Comparison of ENCODE assay signal across 9 cellular contexts in the genomic region with DNA sequence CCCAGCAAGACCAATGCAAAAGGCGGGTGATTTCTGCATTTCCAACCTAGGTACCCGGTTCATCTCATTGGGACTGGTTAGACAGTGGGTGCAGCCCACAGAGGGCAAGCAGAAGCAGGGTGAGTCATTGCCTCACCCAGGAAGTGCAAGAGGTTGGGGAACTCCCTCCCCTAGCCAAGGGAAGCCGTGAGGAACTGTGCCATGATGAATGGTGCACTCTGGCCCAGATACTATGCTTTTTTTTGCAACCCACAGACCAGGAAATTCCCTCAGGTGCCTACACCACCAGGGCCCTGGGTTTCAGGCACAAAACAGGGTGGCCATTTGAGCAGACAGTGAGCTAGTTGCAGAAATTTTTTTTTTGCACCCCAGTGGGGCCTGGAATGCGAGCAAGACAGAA.
A peak's percentile ranks its signal among the peaks of the same experiment; 100 is the strongest.
DNase-seq lines count a peak whose midpoint lies in the region; ATAC-seq, FAIRE-seq and TF ChIP-seq lines count a peak whose summit lies in the region.
"Had no signal": no experiment of that assay in that cellular context is flagged by ENCODE, and none has a peak within 500 bp of the region (broad histone marks: within the 10 kb centered on the region; RNA-seq: fewer than 3 reads in every experiment).

No MANE protein-coding gene starts in this region.

- TF ChIP-seq CTCF in GM12878 (IDR thresholded peaks at IDR 0.05 in 2 of 3, conservative IDR thresholded peaks at IDR 0.05 in 1 of 3; ENCODE audit: control insufficient read depth in 2 of 3, extremely low read depth in 1 of 3, insufficient read depth in 1 of 3, low read depth in 3 of 3, low read length in 3 of 3) (no peak), hepatocyte (IDR thresholded peaks at IDR 0.05; ENCODE audit: poor library complexity) (no peak)

- CTCF ChIA-PET in GM12878 (lab: Yijun Ruan, JAX): interaction anchor here (0.7 to 1.3 kb wide), 5 partner anchors 9 to 384 kb away, joined by 3 to 4 read pairs (median 3); no protein-coding TSS in a partner anchor

- peak; percentile 18; the same call in 1 of the 2 replicates for TF ChIP-seq RAD21 in GM12878 (IDR thresholded peaks at IDR 0.05; ENCODE audit: insufficient read depth, low read depth, low read length)

- peaks cover 14% of the 10 kb centered on the region for H3K4me1 Mint-ChIP-seq in stimulated activated naive CD8-positive, alpha-beta T cell treated with anti-CD3 and anti-CD28 coated beads, Interleukin-15, amount 100 ng/mL, for 72 hours

- FAIRE-seq in GM12878 (lab: Jason Lieb, UNC): no peak

- H3K27ac ChIP-seq in GM12878 (ENCODE audit: control insufficient read depth, insufficient read depth): peak overlapping the region; percentile 85
- H3K27ac ChIP-seq in hepatocyte: no peak overlapping the region

- ATAC-seq in GM21529 (IDR thresholded peaks at IDR 0.05; ENCODE audit: unreplicated experiment) (peak; percentile 81), GM12878 (peak; percentile 92)
- ATAC-seq in stimulated activated naive CD8-positive, alpha-beta T cell treated with anti-CD3 and anti-CD28 coated beads, Interleukin-15, amount 100 ng/mL, for 72 hours: peak; percentile 93

- no peak; a peak in 2 of 4 replicates for TF ChIP-seq EP300 in GM12878 (IDR thresholded peaks at IDR 0.05; ENCODE audit: borderline replicate concordance in 1 of 2, control insufficient read depth in 1 of 2, low read depth in 2 of 2, low read length in 2 of 2)

- no peaks in the 10 kb centered on the region for H3K9me2 ChIP-seq in hepatocyte (replicated peaks; ENCODE audit: insufficient read depth)

- RAD21 ChIA-PET in GM12878 (lab: Charles Lee; ENCODE audit: unreplicated experiment): interaction anchor here (0.6 to 2.5 kb wide), 5 partner anchors 9 to 146 kb away, joined by 3 to 10 read pairs (median 6); no protein-coding TSS in a partner anchor

- BruUV-seq in GM12878 (replicated peaks; lab: Mats Ljungman, UMichigan): no TSS peak

- H3K9me3 ChIP-seq in MG63 (peaks cover 9% of the 10 kb centered on the region; the same call in 1 of the 2 replicates), GM12878 (replicated peaks; ENCODE audit: control insufficient read depth, insufficient read depth, low read length) (peaks cover 11% of the 10 kb centered on the region; the same call in 2 of the 3 replicates), hepatocyte (ENCODE audit: low read depth) (no peaks in the 10 kb centered on the region)

- H3K36me3 ChIP-seq in MG63 (no peaks in the 10 kb centered on the region), GM12878 (ENCODE audit: control insufficient read depth in 2 of 2, insufficient read depth in 2 of 2, low read length in 1 of 2) (no peaks in the 10 kb centered on the region), hepatocyte (replicated peaks; ENCODE audit: insufficient read depth, low read depth) (no peaks in the 10 kb centered on the region)
- H3K36me3 ChIP-seq: BLaER1 treated with 17β-estradiol and CSF1 and Interleukin-3, amounts not matched to agents 10 nM and 100 nM had no signal

- H3K9ac ChIP-seq in GM12878 (ENCODE audit: control insufficient read depth, insufficient read depth, low read length): peak overlapping the region; percentile 44; the same call in 1 of the 2 replicates
- H3K9ac ChIP-seq: BLaER1 treated with 17β-estradiol and CSF1 and Interleukin-3, amounts not matched to agents 10 nM and 100 nM had no signal

- H3K27ac Mint-ChIP-seq in stimulated activated naive CD8-positive, alpha-beta T cell treated with anti-CD3 and anti-CD28 coated beads, Interleukin-15, amount 100 ng/mL, for 72 hours: peak overlapping the region; percentile 10 to 72

- H3K4me3 ChIP-seq in MG63 (no peak overlapping the region), GM12878 (no peak overlapping the region), hepatocyte (no peak overlapping the region)
- H3K4me3 ChIP-seq: BLaER1 treated with 17β-estradiol and CSF1 and Interleukin-3, amounts not matched to agents 10 nM and 100 nM had no signal

- no peaks in the 10 kb centered on the region for H3K27me3 ChIP-seq in MG63
- H3K27me3 ChIP-seq in GM12878 (replicated peaks in 1 of 2; ENCODE audit: control insufficient read depth in 2 of 2, insufficient read depth in 2 of 2, low read length in 1 of 2): no peaks in the 10 kb centered on the region
- no peaks in the 10 kb centered on the region for H3K27me3 ChIP-seq in hepatocyte
- H3K27me3 ChIP-seq: BLaER1 treated with 17β-estradiol and CSF1 and Interleukin-3, amounts not matched to agents 10 nM and 100 nM had no signal

- in situ Hi-C loops in GM12878 (cut with MboI): no loop called here

- peaks cover 7% of the 10 kb centered on the region for H3K27me3 Mint-ChIP-seq in stimulated activated naive CD8-positive, alpha-beta T cell treated with anti-CD3 and anti-CD28 coated beads, Interleukin-15, amount 100 ng/mL, for 72 hours

- SMC1A ChIA-PET in GM12878 (lab: Charles Lee; ENCODE audit: uncharacterized antibody, unreplicated experiment): interaction anchor here (0.7 to 4.2 kb wide), 6 partner anchors 11 to 171 kb away, joined by 3 to 21 read pairs (median 5); no protein-coding TSS in a partner anchor

- H3K79me2 ChIP-seq in GM12878 (ENCODE audit: control insufficient read depth, insufficient read depth, low read length): no peaks in the 10 kb centered on the region
- no peaks in the 10 kb centered on the region for H3K79me2 ChIP-seq in hepatocyte

- POLR2A ChIA-PET in GM12878 (lab: Charles Lee): interaction anchor here (0.6 to 2.1 kb wide), 3 partner anchors 9 to 46 kb away, joined by 3 to 6 read pairs (median 5); no protein-coding TSS in a partner anchor

- peak overlapping the region; percentile 41 for H2AFZ ChIP-seq in GM12878 (ENCODE audit: control insufficient read depth, low read depth, low read length)
- H2AFZ ChIP-seq in hepatocyte: no peak overlapping the region

- WGBS in GM12878 (ENCODE audit: insufficient coverage, insufficient replicate concordance, low lambda C conversion rate, missing lambda C conversion rate): 2% methylated on average over 4 of the region's 4 CpGs
- WGBS in hepatocyte (ENCODE audit: low lambda C conversion rate, missing lambda C conversion rate): 82% methylated on average over 4 of the region's 4 CpGs

- H3K4me2 ChIP-seq in GM12878 (ENCODE audit: control insufficient read depth, insufficient read depth) (peak overlapping the region; percentile 46), hepatocyte (no peak overlapping the region)

- no peak for TF ChIP-seq POLR2A in GM12878 (IDR thresholded peaks at IDR 0.05; ENCODE audit: low read depth, low read length)

- peaks cover 16% of the 10 kb centered on the region for H3K4me1 ChIP-seq in GM12878 (ENCODE audit: control insufficient read depth, insufficient read depth, low read length)
- H3K4me1 ChIP-seq in hepatocyte (ENCODE audit: insufficient read depth): no peaks in the 10 kb centered on the region

- H4K20me1 ChIP-seq in GM12878 (ENCODE audit: control insufficient read depth, insufficient read depth) (no peaks in the 10 kb centered on the region), hepatocyte (ENCODE audit: insufficient read depth, poor library complexity, severe bottlenecking) (no peaks in the 10 kb centered on the region)
- H4K20me1 ChIP-seq: BLaER1 treated with 17β-estradiol and CSF1 and Interleukin-3, amounts not matched to agents 10 nM and 100 nM had no signal

- H3K9me3 Mint-ChIP-seq in stimulated activated naive CD8-positive, alpha-beta T cell treated with anti-CD3 and anti-CD28 coated beads, Interleukin-15, amount 100 ng/mL, for 72 hours: peaks cover 32 to 37% of the 10 kb centered on the region in 2 donors

- intact Hi-C loops in GM12878 (cut with micrococcal nuclease; ENCODE audit: unreplicated experiment): loop anchor here (5.0 to 10.0 kb wide), 3 partner anchors 100 to 453 kb away; no protein-coding TSS in a partner anchor

- DNase-seq in CD1c-positive myeloid dendritic cell (ENCODE audit: extremely low spot score) (peak; percentile 24), MG63 (peak; percentile 43), GM12878 (ENCODE audit: low read depth, low spot score) (peak; percentile 84), iPS-NIHi7 (ENCODE audit: extremely low spot score) (no peak), NCI-H526 treated with DMSO at 0.1 percent for 48 hours (lab: John Stamatoyannopoulos, UW) (no peak), hepatocyte (ENCODE audit: low spot score) (no peak)
- DNase-seq in stimulated activated naive CD8-positive, alpha-beta T cell treated with anti-CD3 and anti-CD28 coated beads, Interleukin-15, amount 100 ng/mL, for 72 hours: peak; percentile 11 to 64

- peak overlapping the region; percentile 27 to 34 for H3K4me3 Mint-ChIP-seq in stimulated activated naive CD8-positive, alpha-beta T cell treated with anti-CD3 and anti-CD28 coated beads, Interleukin-15, amount 100 ng/mL, for 72 hours

TF ChIP-seq in GM12878, 131 proteins besides CTCF, POLR2A, EP300 and RAD21 (continues in another document):
- TF ChIP-seq PAX5 (IDR thresholded peaks at IDR 0.05; ENCODE audit: borderline replicate concordance, low read depth, low read length) (peak; percentile 71; the same call in 1 of the 2 replicates), YY1 (IDR thresholded peaks at IDR 0.05; ENCODE audit: low read depth, low read length) (peak; percentile 62; the same call in 1 of the 2 replicates), NR2C1 (IDR thresholded peaks at IDR 0.05) (0 out of 2 replicates have a peak, but pooled peaks have one; percentile 25)
- TF ChIP-seq, protein P1, sequence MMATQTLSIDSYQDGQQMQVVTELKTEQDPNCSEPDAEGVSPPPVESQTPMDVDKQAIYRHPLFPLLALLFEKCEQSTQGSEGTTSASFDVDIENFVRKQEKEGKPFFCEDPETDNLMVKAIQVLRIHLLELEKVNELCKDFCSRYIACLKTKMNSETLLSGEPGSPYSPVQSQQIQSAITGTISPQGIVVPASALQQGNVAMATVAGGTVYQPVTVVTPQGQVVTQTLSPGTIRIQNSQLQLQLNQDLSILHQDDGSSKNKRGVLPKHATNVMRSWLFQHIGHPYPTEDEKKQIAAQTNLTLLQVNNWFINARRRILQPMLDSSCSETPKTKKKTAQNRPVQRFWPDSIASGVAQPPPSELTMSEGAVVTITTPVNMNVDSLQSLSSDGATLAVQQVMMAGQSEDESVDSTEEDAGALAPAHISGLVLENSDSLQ (IDR thresholded peaks at IDR 0.05): no peak

Comparison
In these comparisons a context has a peak if more than half of its experiments do, and no peak if none do; other contexts are left out.
1. DNase-seq: peak in CD1c-positive myeloid dendritic cell (single experiment), MG63 (single experiment), GM12878 (single experiment) and stimulated activated naive CD8-positive, alpha-beta T cell treated with anti-CD3 and anti-CD28 coated beads, Interleukin-15, amount 100 ng/mL, for 72 hours (2 of 2); none in iPS-NIHi7 (single experiment), NCI-H526 treated with DMSO at 0.1 percent for 48 hours (single experiment) and hepatocyte (single experiment).
2. Peak in every context shown above with its lines, with median percentiles within 50 percentile points of each other: ATAC-seq.